10 cellular contexts compared by ENCODE assay signal in the genomic region with DNA sequence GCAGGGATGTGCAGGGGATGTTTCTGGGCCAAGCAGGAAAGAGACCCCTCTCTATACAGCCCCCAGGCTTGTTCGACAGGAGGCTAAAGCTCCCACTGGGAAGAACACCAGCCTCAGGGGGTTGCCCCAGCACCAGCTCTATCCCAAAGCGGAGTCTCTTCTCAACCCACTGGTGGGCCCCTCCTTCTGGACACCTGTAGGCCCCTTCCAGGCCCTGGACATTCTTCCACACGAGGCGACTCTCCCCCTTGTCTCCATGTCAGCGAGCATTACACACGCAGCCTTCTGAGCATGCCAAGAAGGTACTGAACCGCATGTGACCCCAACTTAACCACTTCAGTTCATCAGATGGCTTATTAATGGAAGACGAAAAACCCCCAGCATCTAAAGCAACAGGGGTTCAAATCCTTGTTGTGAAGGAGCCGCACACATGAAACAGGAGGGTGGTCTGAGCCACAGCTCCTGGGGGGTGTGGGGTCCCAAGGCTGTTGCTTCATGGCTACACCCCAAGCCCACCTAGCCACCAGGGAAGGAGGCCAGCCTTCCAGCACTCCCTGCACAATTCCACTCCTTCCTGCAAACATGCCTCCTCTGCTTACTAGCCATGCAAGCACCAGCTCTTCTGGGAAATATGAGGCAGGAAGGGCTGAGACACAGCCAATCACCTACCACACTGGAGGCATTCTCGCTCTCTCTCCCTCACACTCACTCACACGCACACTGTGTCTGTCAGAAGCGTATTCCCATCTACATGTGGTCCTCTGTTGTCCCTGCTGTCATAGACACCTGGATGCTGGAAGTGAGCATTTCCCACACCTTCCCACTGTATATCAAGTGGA.
DNase-seq lines count a peak whose midpoint lies in the region; ATAC-seq and TF ChIP-seq lines count a peak whose summit lies in the region.
"Had no signal": no experiment of that assay in that cellular context is flagged by ENCODE, and none has a peak within 500 bp of the region (broad histone marks: within the 10 kb centered on the region; RNA-seq: fewer than 3 reads in every experiment).

No MANE protein-coding gene starts in this region.

- 85% methylated on average over 4 of the region's 12 CpGs; no CpG with 5 or more reads in 1 of the 2 experiments for WGBS in IMR-90 (ENCODE audit: extremely low coverage in 2 of 2, insufficient read length in 1 of 2), 2 experiments

- H3K9me1 ChIP-seq in IMR-90 (ENCODE audit: insufficient read depth, low read length): peaks cover 24% of the 10 kb centered on the region

- H3K4me1 ChIP-seq in IMR-90 (ENCODE audit: control insufficient read depth, insufficient read depth, low read length): peaks cover 26% of the 10 kb centered on the region
- H3K4me1 ChIP-seq in gastrocnemius medialis: peaks cover 11 to 20% of the 10 kb centered on the region in 2 donors

- H3K36me3 ChIP-seq in IMR-90 (ENCODE audit: control insufficient read depth, insufficient read depth, low read length) (no peaks in the 10 kb centered on the region; the same call in 1 of the 2 replicates), gastrocnemius medialis (no peaks in the 10 kb centered on the region)

- peaks cover 52% of the 10 kb centered on the region for H4K20me1 ChIP-seq in IMR-90 (ENCODE audit: insufficient read depth, low read length)

- H3K14ac ChIP-seq in IMR-90 (replicated peaks; ENCODE audit: low read depth, low read length): no peak overlapping the region

- no peak for TF ChIP-seq RAD21 in IMR-90 (IDR thresholded peaks at IDR 0.05; ENCODE audit: low read length)

- H3K27ac Mint-ChIP-seq in central memory CD8-positive, alpha-beta T cell (ENCODE audit: low read depth): no peak overlapping the region
- H3K27ac Mint-ChIP-seq: activated naive CD4-positive, alpha-beta T cell treated with anti-CD3 and anti-CD28 coated beads for 36 hours had no signal

- H3K27me3 Mint-ChIP-seq in central memory CD8-positive, alpha-beta T cell: no peaks in the 10 kb centered on the region

- H3K4me3 ChIP-seq in IMR-90 (ENCODE audit: insufficient read depth, low read depth, low read length) (no peak overlapping the region), gastrocnemius medialis (no peak overlapping the region)

- H3K56ac ChIP-seq in IMR-90 (ENCODE audit: extremely low read depth, insufficient read depth, low read length): no peak overlapping the region

- intact Hi-C loops in IMR-90 (cut with micrococcal nuclease) (no loop called here), gastrocnemius medialis (cut with DNase I; ENCODE audit: low total_unique reads) (loop anchor here (5.0 kb wide), 1 partner anchor 143 kb away; no protein-coding TSS in a partner anchor)

- DNase-seq in IMR-90: peak; percentile 44
- DNase-seq in central memory CD8-positive, alpha-beta T cell (ENCODE audit: low spot score in 2 of 2): no peak
- DNase-seq in left kidney (ENCODE audit: low read depth, low spot score): peak; percentile 89
- DNase-seq in gastrocnemius medialis: no peak
- DNase-seq in GM19238 (ENCODE audit: insufficient read length, low spot score): no peak
- no peak for DNase-seq in hippocampal formation (lab: John Stamatoyannopoulos, UW)
- no peak for DNase-seq in cerebellum (ENCODE audit: low spot score)
- no peak for DNase-seq in NCI-H1436 treated with DMSO at 0.1 percent for 48 hours (lab: John Stamatoyannopoulos, UW)
- DNase-seq: activated naive CD4-positive, alpha-beta T cell treated with anti-CD3 and anti-CD28 coated beads for 36 hours; NCI-H1694 had no signal

- no peak overlapping the region for H2AK9ac ChIP-seq in IMR-90 (replicated peaks; ENCODE audit: low read depth, low read length, poor library complexity)

- H3K36me3 Mint-ChIP-seq in central memory CD8-positive, alpha-beta T cell (ENCODE audit: insufficient read depth): peaks cover 13% of the 10 kb centered on the region

- POLR2A ChIA-PET in IMR-90 (lab: Charles Lee; ENCODE audit: unreplicated experiment): interaction anchor here (0.6 kb wide), 1 partner anchor 29 kb away, joined by 11 read pairs; no protein-coding TSS in a partner anchor

- no peak overlapping the region for H4K5ac ChIP-seq in IMR-90 (ENCODE audit: low read depth, low read length)

- peaks cover 5 to 69% of the 10 kb centered on the region in 2 experiments; a peak in 2 of 4 replicates for H3K79me1 ChIP-seq in IMR-90 (ENCODE audit: low read depth in 1 of 2, low read length in 2 of 2)

- H2BK20ac ChIP-seq in IMR-90 (ENCODE audit: low read depth, low read length): no peak overlapping the region

- CTCF ChIA-PET in IMR-90 (lab: Yijun Ruan, JAX): interaction anchor here (0.5 kb wide), 1 partner anchor 186 kb away, joined by 5 read pairs; no protein-coding TSS in a partner anchor

- H3K23ac ChIP-seq in IMR-90 (ENCODE audit: low read depth, low read length): peak overlapping the region; percentile 18

- H2AK5ac ChIP-seq in IMR-90 (ENCODE audit: low read depth, low read length): peak overlapping the region; percentile 43; the same call in 1 of the 2 replicates

- H3K9ac ChIP-seq in IMR-90 (ENCODE audit: low read depth, low read length): no peak overlapping the region

- H3K9me3 ChIP-seq in IMR-90 (ENCODE audit: control insufficient read depth, insufficient read depth, low read length) (no peaks in the 10 kb centered on the region), gastrocnemius medialis (no peaks in the 10 kb centered on the region)

- TF ChIP-seq POLR2A in IMR-90 (IDR thresholded peaks at IDR 0.05; ENCODE audit: low read depth, low read length) (no peak), gastrocnemius medialis (IDR thresholded peaks at IDR 0.05) (no peak)

- H2BK120ac ChIP-seq in IMR-90 (ENCODE audit: low read depth, low read length): no peak overlapping the region

- H2AFZ ChIP-seq in IMR-90 (replicated peaks; ENCODE audit: low read length, poor library complexity): no peak overlapping the region

- H4K91ac ChIP-seq in IMR-90 (ENCODE audit: insufficient read depth, low read depth, low read length): no peak overlapping the region

- H3K4me2 ChIP-seq in IMR-90 (ENCODE audit: low read depth, low read length): peak overlapping the region; percentile 3; the same call in 1 of the 2 replicates

- dilution Hi-C loops in IMR-90 (cut with HindIII; ENCODE audit: low sequenced_read_pairs, unreplicated experiment): no loop called here

- no peaks in the 10 kb centered on the region for H3K9me3 Mint-ChIP-seq in central memory CD8-positive, alpha-beta T cell
- H3K9me3 Mint-ChIP-seq: activated naive CD4-positive, alpha-beta T cell treated with anti-CD3 and anti-CD28 coated beads for 36 hours had no signal

- TF ChIP-seq CTCF in IMR-90 (conservative IDR thresholded peaks at IDR 0.05; ENCODE audit: low read depth, low read length): no peak
- no peak for TF ChIP-seq CTCF in gastrocnemius medialis (IDR thresholded peaks at IDR 0.05 in 4 of 5, conservative IDR thresholded peaks at IDR 0.05 in 1 of 5)

- no peak overlapping the region for H2BK15ac ChIP-seq in IMR-90 (ENCODE audit: low read depth, low read length)

- in situ Hi-C loops in IMR-90 (cut with MboI; ENCODE audit: low sequenced_read_pairs): loop anchor here (25.0 kb wide), 1 partner anchor 643 kb away; the partner anchor contains the start of gene FOXS1
- in situ Hi-C loops in gastrocnemius medialis (cut with MboI; ENCODE audit: low sequenced_read_pairs in 4 of 4): no loop called here

- H3K18ac ChIP-seq in IMR-90 (ENCODE audit: low read depth, low read length): no peak overlapping the region

- no peak for ATAC-seq in IMR-90 (ENCODE audit: low read depth)
- no peak for ATAC-seq in central memory CD8-positive, alpha-beta T cell (replicated peaks; ENCODE audit: extremely low read depth, poor library complexity, severe bottlenecking)
- ATAC-seq in gastrocnemius medialis: no peak

- BruUV-seq in IMR-90 (replicated peaks; lab: Mats Ljungman, UMichigan): no TSS peak

- no peak overlapping the region for H2BK5ac ChIP-seq in IMR-90 (ENCODE audit: low read depth, low read length, poor library complexity, severe bottlenecking)

- H3K4me1 Mint-ChIP-seq in central memory CD8-positive, alpha-beta T cell: peaks cover 56% of the 10 kb centered on the region

- H3K27me3 ChIP-seq in IMR-90 (ENCODE audit: control insufficient read depth, insufficient read depth, low read length): no peaks in the 10 kb centered on the region
- H3K27me3 ChIP-seq in gastrocnemius medialis: no peaks in the 10 kb centered on the region

- 0 out of 2 replicates have a peak overlapping the region, but pooled peaks have one; percentile 4 for H3K4ac ChIP-seq in IMR-90 (ENCODE audit: low read depth, low read length)

- peak overlapping the region; percentile 9 for H3K4me3 Mint-ChIP-seq in central memory CD8-positive, alpha-beta T cell
- H3K4me3 Mint-ChIP-seq: activated naive CD4-positive, alpha-beta T cell treated with anti-CD3 and anti-CD28 coated beads for 36 hours had no signal

- H4K8ac ChIP-seq in IMR-90 (ENCODE audit: low read depth in 2 of 2, low read length in 2 of 2): no peak overlapping the region

- H3K27ac ChIP-seq in IMR-90 (ENCODE audit: insufficient read depth, low read length): no peak overlapping the region
- H3K27ac ChIP-seq in gastrocnemius medialis: peak overlapping the region in 3 of 4 donors; percentile 72 to 75 (median 73)

TF ChIP-seq in IMR-90, 13 proteins besides CTCF, POLR2A, EP300 and RAD21:
- no peak for TF ChIP-seq BHLHE40 (IDR thresholded peaks at IDR 0.05; ENCODE audit: low read depth, low read length)
- no peak for TF ChIP-seq FOS (IDR thresholded peaks at IDR 0.05; ENCODE audit: low read depth, low read length)
- no peak for TF ChIP-seq CHD1 (IDR thresholded peaks at IDR 0.05; ENCODE audit: low read depth, low read length)
- TF ChIP-seq MAFK (IDR thresholded peaks at IDR 0.05; ENCODE audit: low read depth, low read length): no peak
- TF ChIP-seq MXI1 (IDR thresholded peaks at IDR 0.05; ENCODE audit: borderline replicate concordance, low read depth, low read length): 0 out of 2 replicates have a peak, but pooled peaks have one; percentile 9
- no peak for TF ChIP-seq CEBPB (IDR thresholded peaks at IDR 0.05; ENCODE audit: low read depth, low read length)
- no peak for TF ChIP-seq NFE2L2 (IDR thresholded peaks at IDR 0.05; ENCODE audit: low read depth, low read length)
TF ChIP-seq in IMR-90: peak in this region for 1.

Comparison
In these comparisons a context has a peak if more than half of its experiments do, and no peak if none do; other contexts are left out.
1. DNase-seq: peak in IMR-90 (single experiment) and left kidney (single experiment); none in central memory CD8-positive, alpha-beta T cell (0 of 2), gastrocnemius medialis (0 of 2), GM19238 (single experiment), hippocampal formation (0 of 2), cerebellum (single experiment) and NCI-H1436 treated with DMSO at 0.1 percent for 48 hours (single experiment).